19 cellular contexts compared by ENCODE assay signal in the genomic region with DNA sequence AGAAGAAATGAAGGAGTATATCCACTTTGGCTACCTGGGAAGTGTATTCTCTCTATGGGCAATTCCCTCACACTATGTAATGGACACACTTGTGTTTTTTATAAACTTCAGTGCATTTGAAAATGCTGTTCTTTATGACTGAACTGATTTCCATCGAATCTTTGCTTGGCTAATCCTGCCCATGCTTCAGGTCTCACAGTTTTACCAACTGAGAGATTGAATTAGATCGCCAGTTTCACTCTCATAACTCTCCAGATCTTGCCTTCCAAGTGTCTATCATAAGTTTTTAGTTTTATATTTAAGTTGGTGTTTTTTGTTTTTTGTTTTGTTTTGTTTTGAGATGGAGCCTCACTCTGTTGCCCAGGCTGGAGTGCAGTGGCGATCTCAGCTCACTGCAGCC.
DNase-seq lines count a peak whose midpoint lies in the region; ATAC-seq and TF ChIP-seq lines count a peak whose summit lies in the region.
"Had no signal": no experiment of that assay in that cellular context is flagged by ENCODE, and none has a peak within 500 bp of the region (broad histone marks: within the 10 kb centered on the region; RNA-seq: fewer than 3 reads in every experiment).

No MANE protein-coding gene starts in this region.

- no peak overlapping the region for H2AK5ac ChIP-seq in IMR-90 (ENCODE audit: low read depth, low read length)

- intact Hi-C loops in CD8-positive, alpha-beta T cell (cut with DNase I, micrococcal nuclease), result no loop called here
- intact Hi-C loops in IMR-90 (cut with micrococcal nuclease), result no loop called here
- intact Hi-C loops in activated CD8-positive, alpha-beta T cell treated with anti-CD3 and anti-CD28 coated beads for 36 hours (cut with micrococcal nuclease), result loop anchor here (5.0 kb wide), 1 partner anchor 62 kb away; no protein-coding TSS in a partner anchor

- dilution Hi-C loops in IMR-90 (cut with HindIII; ENCODE audit: low sequenced_read_pairs, unreplicated experiment), result no loop called here

- CTCF ChIA-PET in CD8-positive, alpha-beta T cell (lab: Charles Lee), result no interaction called here
- CTCF ChIA-PET in IMR-90 (lab: Yijun Ruan, JAX), result no interaction called here
- CTCF ChIA-PET in activated CD8-positive, alpha-beta T cell treated with anti-CD3 and anti-CD28 coated beads for 36 hours (lab: Charles Lee), result no interaction called here

- no peak for TF ChIP-seq CTCF in CD8-positive, alpha-beta T cell (IDR thresholded peaks at IDR 0.05)
- TF ChIP-seq CTCF in IMR-90 (conservative IDR thresholded peaks at IDR 0.05; ENCODE audit: low read depth, low read length), result no peak
- no peak for TF ChIP-seq CTCF in activated CD8-positive, alpha-beta T cell treated with anti-CD3 and anti-CD28 coated beads for 36 hours (IDR thresholded peaks at IDR 0.05)

- H3K4me3 Mint-ChIP-seq in CD8-positive, alpha-beta T cell, result peak overlapping the region; percentile 47
- peak overlapping the region; percentile 49 for H3K4me3 Mint-ChIP-seq in activated CD8-positive, alpha-beta T cell treated with anti-CD3 and anti-CD28 coated beads for 36 hours
- peak overlapping the region in 9 of 10 donors; percentile 29 to 85 (median 56) for H3K4me3 Mint-ChIP-seq in naive thymus-derived CD8-positive, alpha-beta T cell

- H2BK5ac ChIP-seq in IMR-90 (ENCODE audit: low read depth, low read length, poor library complexity, severe bottlenecking), result no peak overlapping the region

- H3K23ac ChIP-seq in IMR-90 (ENCODE audit: low read depth, low read length), result no peak overlapping the region

- no peak for ATAC-seq in CD8-positive, alpha-beta T cell
- ATAC-seq in IMR-90 (ENCODE audit: low read depth), result no peak
- no peak for ATAC-seq in activated CD8-positive, alpha-beta T cell treated with anti-CD3 and anti-CD28 coated beads for 36 hours
- ATAC-seq in naive thymus-derived CD8-positive, alpha-beta T cell, result no peak
- ATAC-seq: left colon, mucosa of descending colon, Panc1, upper lobe of right lung had no signal

- TF ChIP-seq POLR2A in IMR-90 (IDR thresholded peaks at IDR 0.05; ENCODE audit: low read depth, low read length), result no peak

- no peaks in the 10 kb centered on the region for H4K20me1 ChIP-seq in IMR-90 (ENCODE audit: insufficient read depth, low read length)
- H4K20me1 ChIP-seq: BLaER1 treated with 17β-estradiol and CSF1 and Interleukin-3, amounts not matched to agents 10 nM and 100 nM had no signal

- H2BK20ac ChIP-seq in IMR-90 (ENCODE audit: low read depth, low read length), result 0 out of 2 replicates have a peak overlapping the region, but pooled peaks have one; percentile 49

- no peaks in the 10 kb centered on the region for H3K9me1 ChIP-seq in IMR-90 (ENCODE audit: insufficient read depth, low read length)

- no peak overlapping the region for H3K56ac ChIP-seq in IMR-90 (ENCODE audit: extremely low read depth, insufficient read depth, low read length)

- no CpG with 5 or more reads among the region's 3 CpGs for WGBS in IMR-90 (ENCODE audit: extremely low coverage in 2 of 2, insufficient read length in 1 of 2), 2 experiments

- no peaks in the 10 kb centered on the region for H3K36me3 ChIP-seq in CD8-positive, alpha-beta T cell (ENCODE audit: insufficient read depth, low read length)
- H3K36me3 ChIP-seq in IMR-90 (ENCODE audit: control insufficient read depth, insufficient read depth, low read length), result no peaks in the 10 kb centered on the region
- H3K36me3 ChIP-seq: BLaER1 treated with 17β-estradiol and CSF1 and Interleukin-3, amounts not matched to agents 10 nM and 100 nM; upper lobe of right lung had no signal

- no peaks in the 10 kb centered on the region for H3K9me3 Mint-ChIP-seq in CD8-positive, alpha-beta T cell
- H3K9me3 Mint-ChIP-seq in activated CD8-positive, alpha-beta T cell treated with anti-CD3 and anti-CD28 coated beads for 36 hours, result no peaks in the 10 kb centered on the region
- H3K9me3 Mint-ChIP-seq in naive thymus-derived CD8-positive, alpha-beta T cell, result no peaks in the 10 kb centered on the region

- no peak overlapping the region for H3K4me3 ChIP-seq in CD8-positive, alpha-beta T cell (ENCODE audit: low read depth, low read length)
- H3K4me3 ChIP-seq in IMR-90 (ENCODE audit: insufficient read depth, low read depth, low read length), result no peak overlapping the region
- H3K4me3 ChIP-seq: BLaER1 treated with 17β-estradiol and CSF1 and Interleukin-3, amounts not matched to agents 10 nM and 100 nM; mucosa of descending colon; smooth muscle cell; upper lobe of right lung had no signal

- no peak overlapping the region for H3K18ac ChIP-seq in IMR-90 (ENCODE audit: low read depth, low read length)

- H3K4ac ChIP-seq in IMR-90 (ENCODE audit: low read depth, low read length), result no peak overlapping the region

- no peak overlapping the region for H2AFZ ChIP-seq in IMR-90 (replicated peaks; ENCODE audit: low read length, poor library complexity)
- H2AFZ ChIP-seq: parathyroid adenoma had no signal

- TF ChIP-seq RAD21 in IMR-90 (IDR thresholded peaks at IDR 0.05; ENCODE audit: low read length), result no peak

- H2AK9ac ChIP-seq in IMR-90 (replicated peaks; ENCODE audit: low read depth, low read length, poor library complexity), result no peak overlapping the region

- no peak overlapping the region for H3K4me2 ChIP-seq in IMR-90 (ENCODE audit: low read depth, low read length)
- H3K4me2 ChIP-seq: smooth muscle cell had no signal

- no peak overlapping the region for H4K91ac ChIP-seq in IMR-90 (ENCODE audit: insufficient read depth, low read depth, low read length)

- no peaks in the 10 kb centered on the region for H3K27me3 ChIP-seq in CD8-positive, alpha-beta T cell (ENCODE audit: insufficient read depth, low read length)
- no peaks in the 10 kb centered on the region for H3K27me3 ChIP-seq in IMR-90 (ENCODE audit: control insufficient read depth, insufficient read depth, low read length)
- H3K27me3 ChIP-seq: upper lobe of right lung had no signal

- H3K9me3 ChIP-seq in CD8-positive, alpha-beta T cell (ENCODE audit: low read length), result no peaks in the 10 kb centered on the region
- H3K9me3 ChIP-seq in IMR-90 (ENCODE audit: control insufficient read depth, insufficient read depth, low read length), result no peaks in the 10 kb centered on the region
- H3K9me3 ChIP-seq: BLaER1 treated with 17β-estradiol and CSF1 and Interleukin-3, amounts not matched to agents 10 nM and 100 nM; mucosa of descending colon; upper lobe of right lung had no signal

- no peak for DNase-seq in CD8-positive, alpha-beta T cell
- DNase-seq in IMR-90 (no peak), superior temporal gyrus (ENCODE audit: extremely low spot score) (no peak), inferior parietal cortex (ENCODE audit: extremely low spot score) (no peak), hepatic stellate cell (ENCODE audit: low spot score) (no peak), NCI-H446 treated with DMSO at 0.1 percent for 48 hours (lab: John Stamatoyannopoulos, UW) (no peak)
- no peak for DNase-seq in activated CD8-positive, alpha-beta T cell treated with anti-CD3 and anti-CD28 coated beads for 36 hours
- DNase-seq in naive thymus-derived CD8-positive, alpha-beta T cell, result no peak
- DNase-seq: activated CD8-positive, alpha-beta memory T cell treated with anti-CD3 and anti-CD28 coated beads, Interleukin-2, amount 50 U/mL, for 48 hours; anterior cingulate cortex; left colon; mucosa of descending colon; NCI-H2029 treated with DMSO at 0.1 percent for 48 hours; NCI-H524 treated with DMSO at 0.1 percent for 48 hours; upper lobe of right lung had no signal

- H3K14ac ChIP-seq in IMR-90 (replicated peaks; ENCODE audit: low read depth, low read length), result no peak overlapping the region

- no peak overlapping the region for H3K27ac ChIP-seq in CD8-positive, alpha-beta T cell (ENCODE audit: low read depth, low read length)
- H3K27ac ChIP-seq in IMR-90 (ENCODE audit: insufficient read depth, low read length), result no peak overlapping the region
- H3K27ac ChIP-seq: parathyroid adenoma, upper lobe of right lung had no signal

- H3K9ac ChIP-seq in IMR-90 (ENCODE audit: low read depth, low read length), result no peak overlapping the region
- H3K9ac ChIP-seq: BLaER1 treated with 17β-estradiol and CSF1 and Interleukin-3, amounts not matched to agents 10 nM and 100 nM; parathyroid adenoma had no signal

- peaks cover 70% of the 10 kb centered on the region for H3K4me1 ChIP-seq in CD8-positive, alpha-beta T cell (ENCODE audit: insufficient read depth, low read length)
- 0 out of 2 replicates have a peak, but pooled peaks cover 2% of the 10 kb centered on the region for H3K4me1 ChIP-seq in IMR-90 (ENCODE audit: control insufficient read depth, insufficient read depth, low read length)
- H3K4me1 ChIP-seq: parathyroid adenoma had no signal

- no peak overlapping the region for H4K5ac ChIP-seq in IMR-90 (ENCODE audit: low read depth, low read length)

- H3K27me3 Mint-ChIP-seq in CD8-positive, alpha-beta T cell (ENCODE audit: low read depth), result no peaks in the 10 kb centered on the region
- H3K27me3 Mint-ChIP-seq in activated CD8-positive, alpha-beta T cell treated with anti-CD3 and anti-CD28 coated beads for 36 hours, result no peaks in the 10 kb centered on the region
- no peaks in the 10 kb centered on the region for H3K27me3 Mint-ChIP-seq in naive thymus-derived CD8-positive, alpha-beta T cell

- no TSS peak for BruUV-seq in IMR-90 (replicated peaks; lab: Mats Ljungman, UMichigan)

- H3K79me1 ChIP-seq in IMR-90 (ENCODE audit: low read depth in 1 of 2, low read length in 2 of 2), result no peaks in the 10 kb centered on the region; a peak in 1 of 4 replicates

- in situ Hi-C loops in IMR-90 (cut with MboI; ENCODE audit: low sequenced_read_pairs), result no loop called here

- peak overlapping the region; percentile 80 for H3K27ac Mint-ChIP-seq in CD8-positive, alpha-beta T cell
- peak overlapping the region; percentile 84 for H3K27ac Mint-ChIP-seq in activated CD8-positive, alpha-beta T cell treated with anti-CD3 and anti-CD28 coated beads for 36 hours
- H3K27ac Mint-ChIP-seq in naive thymus-derived CD8-positive, alpha-beta T cell, result peak overlapping the region; percentile 63 to 99 (median 91)

- peaks cover 4% of the 10 kb centered on the region for H3K36me3 Mint-ChIP-seq in CD8-positive, alpha-beta T cell
- H3K36me3 Mint-ChIP-seq in activated CD8-positive, alpha-beta T cell treated with anti-CD3 and anti-CD28 coated beads for 36 hours (ENCODE audit: low read depth), result peaks cover 5% of the 10 kb centered on the region
- H3K36me3 Mint-ChIP-seq in naive thymus-derived CD8-positive, alpha-beta T cell, result no peaks in the 10 kb centered on the region

- H2BK15ac ChIP-seq in IMR-90 (ENCODE audit: low read depth, low read length), result no peak overlapping the region

- POLR2A ChIA-PET in CD8-positive, alpha-beta T cell (lab: Charles Lee), result no interaction called here
- POLR2A ChIA-PET in IMR-90 (lab: Charles Lee; ENCODE audit: unreplicated experiment), result no interaction called here
- POLR2A ChIA-PET in activated CD8-positive, alpha-beta T cell treated with anti-CD3 and anti-CD28 coated beads for 36 hours (lab: Charles Lee), result no interaction called here
- POLR2A ChIA-PET in naive thymus-derived CD8-positive, alpha-beta T cell (lab: Charles Lee), result interaction anchor here (1.5 to 5.8 kb wide), 2 partner anchors 48 to 74 kb away, joined by 6 to 37 read pairs; no protein-coding TSS in a partner anchor

- no peak overlapping the region for H2BK120ac ChIP-seq in IMR-90 (ENCODE audit: low read depth, low read length)

- H3K4me1 Mint-ChIP-seq in CD8-positive, alpha-beta T cell (ENCODE audit: low read depth), result peaks cover 78% of the 10 kb centered on the region
- H3K4me1 Mint-ChIP-seq in activated CD8-positive, alpha-beta T cell treated with anti-CD3 and anti-CD28 coated beads for 36 hours (ENCODE audit: low read depth), result peaks cover 74% of the 10 kb centered on the region
- H3K4me1 Mint-ChIP-seq in naive thymus-derived CD8-positive, alpha-beta T cell, result peaks cover 31 to 86% (median 75%) of the 10 kb centered on the region in 4 donors

- no peak overlapping the region for H4K8ac ChIP-seq in IMR-90 (ENCODE audit: low read depth in 2 of 2, low read length in 2 of 2)
